1 cellular context compared by ENCODE assay signal in genomic region chr22:46251266-46251665, GRCh38.
TF ChIP-seq lines count a peak whose summit lies in the region.

No MANE protein-coding gene starts in this region.

TF ChIP-seq in HepG2, 621 proteins besides CTCF, POLR2A, EP300 and RAD21:
- TF ChIP-seq NFKB2 (CRISPR knock-in tag; IDR thresholded peaks at IDR 0.05; ENCODE audit: borderline replicate concordance) (no peak), GATAD2A (CRISPR knock-in tag; IDR thresholded peaks at IDR 0.05) (no peak), ZNF264 (CRISPR knock-in tag; IDR thresholded peaks at IDR 0.05) (no peak), ZNF646 (CRISPR knock-in tag; IDR thresholded peaks at IDR 0.05) (0 out of 2 replicates have a peak, but pooled peaks have one; percentile 4), ZNF414 (CRISPR knock-in tag; IDR thresholded peaks at IDR 0.05) (no peak)
